ENCODE assay signal across 11 cellular contexts in genomic region chr2:206783718-206784117, GRCh38. TPM values are rescaled to one million over a fixed set of nuclear protein-coding genes. Genes with fewer than 3 reads are reported as not detected.
DNase-seq lines count a peak whose midpoint lies in the region; ATAC-seq and TF ChIP-seq lines count a peak whose summit lies in the region.
"Had no signal": no experiment of that assay in that cellular context is flagged by ENCODE, and none has a peak within 500 bp of the region (broad histone marks: within the 10 kb centered on the region; RNA-seq: fewer than 3 reads in every experiment).

No MANE protein-coding gene starts in this region.

- H3K4me3 Mint-ChIP-seq in Caco-2 (ENCODE audit: unreplicated experiment) (no peak overlapping the region), memory B cell (no peak overlapping the region)
- no peak overlapping the region for H3K4me3 Mint-ChIP-seq in activated T-helper 17 cell treated with anti-CD3 and anti-CD28 coated beads, Interleukin-2, amount 50 U/mL, for 72 hours

- peaks cover 9% of the 10 kb centered on the region for H3K9me3 Mint-ChIP-seq in Caco-2 (ENCODE audit: unreplicated experiment)
- H3K9me3 Mint-ChIP-seq in activated T-helper 17 cell treated with anti-CD3 and anti-CD28 coated beads, Interleukin-2, amount 50 U/mL, for 72 hours: no peaks in the 10 kb centered on the region
- H3K9me3 Mint-ChIP-seq in memory B cell: peaks cover 10% of the 10 kb centered on the region

- H3K4me1 Mint-ChIP-seq in Caco-2 (ENCODE audit: low read depth, unreplicated experiment): no peaks in the 10 kb centered on the region
- peaks cover 14% of the 10 kb centered on the region for H3K4me1 Mint-ChIP-seq in activated T-helper 17 cell treated with anti-CD3 and anti-CD28 coated beads, Interleukin-2, amount 50 U/mL, for 72 hours
- H3K4me1 Mint-ChIP-seq in memory B cell: peaks cover 8% of the 10 kb centered on the region

- no TSS peak for BruUV-seq in Caco-2 (replicated peaks; lab: Mats Ljungman, UMichigan)

- H3K4me3 ChIP-seq in Caco-2 (ENCODE audit: low read depth, low read length) (no peak overlapping the region), HFF-Myc (replicated peaks; ENCODE audit: low read depth, low read length) (no peak overlapping the region)
- H3K4me3 ChIP-seq: lung had no signal

- CTCF ChIA-PET in Caco-2 (lab: Charles Lee): interaction anchor here (0.7 kb wide), 1 partner anchor 23 kb away, joined by 5 read pairs; no protein-coding TSS in a partner anchor

- H3K27me3 ChIP-seq in Caco-2 (replicated peaks; ENCODE audit: control insufficient read depth, insufficient read depth, low read length): no peaks in the 10 kb centered on the region

- H3K9me3 ChIP-seq in Caco-2: no peaks in the 10 kb centered on the region

- H3K27me3 Mint-ChIP-seq in Caco-2 (ENCODE audit: insufficient read depth, unreplicated experiment) (no peaks in the 10 kb centered on the region), memory B cell (no peaks in the 10 kb centered on the region)
- no peaks in the 10 kb centered on the region for H3K27me3 Mint-ChIP-seq in activated T-helper 17 cell treated with anti-CD3 and anti-CD28 coated beads, Interleukin-2, amount 50 U/mL, for 72 hours

- POLR2A ChIA-PET in Caco-2 (lab: Charles Lee): no interaction called here

- H3K27ac Mint-ChIP-seq in Caco-2 (ENCODE audit: unreplicated experiment) (no peak overlapping the region), memory B cell (peak overlapping the region; percentile 18)
- H3K27ac Mint-ChIP-seq in activated T-helper 17 cell treated with anti-CD3 and anti-CD28 coated beads, Interleukin-2, amount 50 U/mL, for 72 hours: peak overlapping the region; percentile 68

- intact Hi-C loops in Caco-2 (cut with micrococcal nuclease; ENCODE audit: unreplicated experiment): loop anchor here (1.0 kb wide), 1 partner anchor 18 kb away; the partner anchor contains the start of genes FASTKD2 and MDH1B

- peak in 1 of 2 experiments; percentile 28 for DNase-seq in Caco-2
- DNase-seq in HFF-Myc (ENCODE audit: extremely low read depth, low read depth): no peak
- DNase-seq in memory B cell (ENCODE audit: low spot score in 2 of 2): no peak
- no peak for DNase-seq in stimulated activated CD4-positive, alpha-beta T cell treated with anti-CD3 and anti-CD28 coated beads, Interleukin-4, amount 100 ng/mL, for 24 hours
- DNase-seq in stimulated activated CD4-positive, alpha-beta T cell treated with anti-CD3 and anti-CD28 coated beads, Interleukin-4, amount 100 ng/mL, for 4 hours: no peak
- DNase-seq: activated CD4-positive, alpha-beta T cell treated with anti-CD3 and anti-CD28 coated beads, Interleukin-2, amount 50 U/mL, for 4 hours; NCI-H510A had no signal

- no peak for ATAC-seq in activated T-helper 17 cell treated with anti-CD3 and anti-CD28 coated beads, Interleukin-2, amount 50 U/mL, for 72 hours (replicated peaks)
- ATAC-seq in memory B cell (ENCODE audit: low read depth) (no peak), HG03460 (IDR thresholded peaks at IDR 0.05; ENCODE audit: unreplicated experiment) (no peak), HG03342 (IDR thresholded peaks at IDR 0.05; ENCODE audit: unreplicated experiment) (no peak)

- H3K4me1 ChIP-seq in Caco-2: no peaks in the 10 kb centered on the region

- H3K36me3 ChIP-seq in Caco-2 (ENCODE audit: control insufficient read depth, insufficient read depth, low read length): peaks cover 7% of the 10 kb centered on the region

- H3K36me3 Mint-ChIP-seq in Caco-2 (ENCODE audit: insufficient read depth, unreplicated experiment) (peaks cover 48% of the 10 kb centered on the region), memory B cell (peaks cover 49% of the 10 kb centered on the region)
- H3K36me3 Mint-ChIP-seq in activated T-helper 17 cell treated with anti-CD3 and anti-CD28 coated beads, Interleukin-2, amount 50 U/mL, for 72 hours (ENCODE audit: low read depth): peaks cover 96% of the 10 kb centered on the region

- TF ChIP-seq CTCF in Caco-2 (IDR thresholded peaks at IDR 0.05; ENCODE audit: insufficient read depth in 1 of 2, low read depth in 1 of 2, low read length in 1 of 2, severe bottlenecking in 1 of 2, unreplicated experiment in 1 of 2) (peak; percentile 60 to 84), HFF-Myc (IDR thresholded peaks at IDR 0.05; ENCODE audit: low read depth, low read length, missing control alignments) (peak; percentile 68)

RNA-seq across cellular contexts. Expression of gene FASTKD2, which starts 18.3 kb away (rescaled TPM):
- total RNA-seq in Caco-2 (2022): 29.8 and 30.3 TPM in 2 replicates
- 10 to 100 TPM; 24.3 to 40.1 TPM for total RNA-seq in activated T-helper 17 cell treated with anti-CD3 and anti-CD28 coated beads, Interleukin-2, amount 50 U/mL, for 72 hours

RNA-seq across cellular contexts. Expression of gene MDH1B, which starts 18.6 kb away (rescaled TPM):
- total RNA-seq in Caco-2 (2022): 0.34 and 0.39 TPM in 2 replicates
- 1 to 10 TPM in 1 of 2 donors, under 1 TPM in 1; 0.56 to 1.1 TPM for total RNA-seq in activated T-helper 17 cell treated with anti-CD3 and anti-CD28 coated beads, Interleukin-2, amount 50 U/mL, for 72 hours
